14 cellular contexts compared by ENCODE assay signal in the genomic region with DNA sequence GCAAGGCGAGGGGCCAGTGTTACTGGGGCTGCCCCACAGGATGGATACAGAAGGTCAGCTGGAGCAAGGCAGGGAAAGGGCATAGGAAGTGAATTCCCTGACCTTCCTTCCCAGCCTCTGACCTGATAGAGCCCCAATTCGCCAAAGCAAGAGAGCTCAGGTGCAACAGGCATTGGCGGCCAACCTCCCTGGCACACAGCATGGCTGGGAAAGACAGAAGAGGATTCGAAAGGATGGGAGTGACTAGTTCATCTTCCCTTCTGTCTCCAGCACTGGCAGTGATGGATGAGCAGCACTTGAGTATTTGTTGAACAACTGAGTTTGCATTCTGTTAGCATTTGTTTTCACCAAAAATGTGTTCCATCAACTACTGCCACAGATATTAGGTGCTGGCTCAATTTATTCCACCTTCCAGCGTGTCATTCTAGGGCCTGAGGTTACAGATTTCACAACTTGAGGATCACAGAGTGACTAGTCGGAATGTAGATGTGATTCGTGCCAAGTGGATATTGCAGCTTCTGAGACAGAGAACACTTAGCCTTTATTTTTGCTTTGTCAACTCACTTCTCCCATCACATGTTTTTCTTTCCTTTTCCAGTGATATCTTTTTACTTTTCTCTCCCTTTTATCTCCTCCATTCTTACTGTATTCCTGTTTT. TPM values are rescaled to one million over a fixed set of nuclear protein-coding genes. Genes with fewer than 3 reads are reported as not detected.
DNase-seq lines count a peak whose midpoint lies in the region; ATAC-seq and TF ChIP-seq lines count a peak whose summit lies in the region.
"Had no signal": no experiment of that assay in that cellular context is flagged by ENCODE, and none has a peak within 500 bp of the region (broad histone marks: within the 10 kb centered on the region; RNA-seq: fewer than 3 reads in every experiment).

No MANE protein-coding gene starts in this region.

- peaks cover 63% of the 10 kb centered on the region for H3K36me3 ChIP-seq in adipocyte (ENCODE audit: control insufficient read depth, insufficient read depth, low read length, severe bottlenecking)
- peaks cover 10 to 70% of the 10 kb centered on the region in 2 donors for H3K36me3 ChIP-seq in psoas muscle (ENCODE audit: insufficient read depth in 1 of 2, low read depth in 1 of 2)

- H3K9me3 ChIP-seq in adipocyte (ENCODE audit: control insufficient read depth, low read length) (no peaks in the 10 kb centered on the region), psoas muscle (no peaks in the 10 kb centered on the region)

- H3K27me3 ChIP-seq in adipocyte (replicated peaks; ENCODE audit: control insufficient read depth, insufficient read depth, low read length): no peaks in the 10 kb centered on the region
- no peaks in the 10 kb centered on the region for H3K27me3 ChIP-seq in psoas muscle (ENCODE audit: insufficient read depth in 3 of 3, low read length in 2 of 3)

- H3K4me3 ChIP-seq in adipocyte (ENCODE audit: low read length) (peak overlapping the region; percentile 66), psoas muscle (peak overlapping the region; percentile 36)
- H3K4me3 ChIP-seq: skin epidermis had no signal

- peak; percentile 66 for DNase-seq in AG20443 (ENCODE audit: low spot score)
- peak; percentile 63 for DNase-seq in adipocyte (ENCODE audit: low read depth)
- peak; percentile 85 for DNase-seq in fibroblast of the conjunctiva (ENCODE audit: low read depth)
- DNase-seq in psoas muscle: peak; percentile 29 to 73
- no peak for DNase-seq in NCI-H146 (lab: John Stamatoyannopoulos, UW)
- DNase-seq: activated CD8-positive, alpha-beta T cell treated with anti-CD3 and anti-CD28 coated beads for 36 hours; activated naive CD4-positive, alpha-beta T cell treated with anti-CD3 and anti-CD28 coated beads for 36 hours; cortex of kidney; NCI-H2171 treated with DMSO at 0.1 percent for 48 hours; OCI-M1 had no signal

- intact Hi-C loops in psoas muscle (cut with DNase I): loop anchor here (2.0 to 10.0 kb wide), 4 partner anchors 213 to 803 kb away; no protein-coding TSS in a partner anchor

- peaks cover 84% of the 10 kb centered on the region for H3K4me1 ChIP-seq in adipocyte (ENCODE audit: control insufficient read depth, insufficient read depth, low read length)
- peaks cover 86% of the 10 kb centered on the region for H3K4me1 ChIP-seq in psoas muscle

- 30 to 56% (median 34%) methylated on average over 7 of the region's 7 CpGs for WGBS in psoas muscle, 3 donors

- no peak for TF ChIP-seq CTCF in psoas muscle (IDR thresholded peaks at IDR 0.05)

- H3K9ac ChIP-seq in adipocyte (ENCODE audit: low read length): peak overlapping the region; percentile 93

- ATAC-seq in psoas muscle (peak; percentile 80 to 89 (median 86)), GM21825 (IDR thresholded peaks at IDR 0.05; ENCODE audit: unreplicated experiment) (no peak), GM21526 (IDR thresholded peaks at IDR 0.05; ENCODE audit: low FRiP score, unreplicated experiment) (no peak), HG03280 (IDR thresholded peaks at IDR 0.05; ENCODE audit: unreplicated experiment) (no peak)
- ATAC-seq: activated CD8-positive, alpha-beta T cell treated with anti-CD3 and anti-CD28 coated beads for 36 hours had no signal

- H3K27ac ChIP-seq in psoas muscle: peak overlapping the region; percentile 83

RNA-seq across cellular contexts. Expression of a gene that starts 6.2 kb away (rescaled TPM):
- 100 to 1,000 TPM in 3 of 4 donors, 10 to 100 TPM in 1; 77.1 to 218 (median 146) TPM for total RNA-seq in psoas muscle
- polyA plus RNA-seq in psoas muscle: 100 to 1,000 TPM; 190 to 427 (median 312) TPM

Comparison
In these comparisons a context has a peak if more than half of its experiments do, and no peak if none do; other contexts are left out.
1. ATAC-seq: peak in psoas muscle (4 of 4); none in GM21825 (single experiment), GM21526 (single experiment) and HG03280 (single experiment).